ENCODE assay signal across 1 cellular context in genomic region chr17:17722081-17722905, GRCh38.
TF ChIP-seq lines count a peak whose summit lies in the region.

No MANE protein-coding gene starts in this region.

TF ChIP-seq in IMR-90, 13 proteins besides CTCF, POLR2A, EP300 and RAD21:
- TF ChIP-seq MAZ (IDR thresholded peaks at IDR 0.05; ENCODE audit: borderline replicate concordance, low read depth, low read length): no peak
